In genomic region chr17:55237268-55237667, GRCh38 we compare ENCODE assay signal across 8 cellular contexts. TPM values are rescaled to one million over a fixed set of nuclear protein-coding genes. Genes with fewer than 3 reads are reported as not detected.
DNase-seq lines count a peak whose midpoint lies in the region; ATAC-seq, FAIRE-seq and TF ChIP-seq lines count a peak whose summit lies in the region.
"Had no signal": no experiment of that assay in that cellular context is flagged by ENCODE, and none has a peak within 500 bp of the region (broad histone marks: within the 10 kb centered on the region; RNA-seq: fewer than 3 reads in every experiment).

No MANE protein-coding gene starts in this region.

- H3K9me3 ChIP-seq in esophagus muscularis mucosa (no peaks in the 10 kb centered on the region), smooth muscle cell (replicated peaks; ENCODE audit: low read depth) (no peaks in the 10 kb centered on the region)

- H3F3A ChIP-seq in smooth muscle cell (ENCODE audit: low read depth): peaks cover 5% of the 10 kb centered on the region

- H3K9ac ChIP-seq in smooth muscle cell (ENCODE audit: low read depth): no peak overlapping the region

- no peak for TF ChIP-seq POLR2A in esophagus muscularis mucosa (IDR thresholded peaks at IDR 0.05; ENCODE audit: low read depth)

- peaks cover 14 to 21% (median 20%) of the 10 kb centered on the region in 4 donors for H3K4me1 ChIP-seq in esophagus muscularis mucosa
- H3K4me1 ChIP-seq in smooth muscle cell (ENCODE audit: low read depth): peaks cover 8% of the 10 kb centered on the region

- peak overlapping the region; percentile 90 for H3K4me2 ChIP-seq in smooth muscle cell

- WGBS in esophagus muscularis mucosa: 62% methylated on average over 6 of the region's 6 CpGs
- 66% methylated on average over 6 of the region's 6 CpGs for WGBS in smooth muscle cell (ENCODE audit: low lambda C conversion rate)

- no peak for FAIRE-seq in GM19239 (lab: Jason Lieb, UNC)

- H3K79me2 ChIP-seq in smooth muscle cell (ENCODE audit: low read depth): no peaks in the 10 kb centered on the region

- no peak for TF ChIP-seq EP300 in esophagus muscularis mucosa (IDR thresholded peaks at IDR 0.05)

- TF ChIP-seq CTCF in esophagus muscularis mucosa (IDR thresholded peaks at IDR 0.05): no peak
- no peak for TF ChIP-seq CTCF in smooth muscle cell (IDR thresholded peaks at IDR 0.05; ENCODE audit: borderline replicate concordance, insufficient read depth, poor library complexity, severe bottlenecking)

- H3K27ac ChIP-seq in esophagus muscularis mucosa (replicated peaks in 1 of 4) (peak overlapping the region; percentile 80 to 92 (median 82)), smooth muscle cell (ENCODE audit: low read depth) (no peak overlapping the region)

- ATAC-seq in GM18498 (IDR thresholded peaks at IDR 0.05; ENCODE audit: unreplicated experiment): peak; percentile 40
- no peak for ATAC-seq in HG02763 (IDR thresholded peaks at IDR 0.05; ENCODE audit: unreplicated experiment)

- no peaks in the 10 kb centered on the region for H4K20me1 ChIP-seq in smooth muscle cell (ENCODE audit: low read depth)

- intact Hi-C loops in esophagus muscularis mucosa (cut with DNase I): loop anchor here (5.0 kb wide), 1 partner anchor 110 kb away; no protein-coding TSS in a partner anchor

- no peak overlapping the region for H2AFZ ChIP-seq in smooth muscle cell (ENCODE audit: low read depth)

- H3K36me3 ChIP-seq in esophagus muscularis mucosa (no peaks in the 10 kb centered on the region), smooth muscle cell (ENCODE audit: low read depth) (no peaks in the 10 kb centered on the region)

- peak; percentile 11 for DNase-seq in Jurkat, Clone E6-1 (ENCODE audit: low read depth, low spot score)
- DNase-seq in esophagus muscularis mucosa (ENCODE audit: extremely low spot score): no peak
- DNase-seq in smooth muscle cell (lab: John Stamatoyannopoulos, UW; ENCODE audit: unreplicated experiment): no peak
- DNase-seq in GM19239 (ENCODE audit: insufficient read length, low spot score): no peak
- DNase-seq in NCI-H446 (lab: John Stamatoyannopoulos, UW): no peak
- DNase-seq: head of caudate nucleus had no signal

- H3K27me3 ChIP-seq in esophagus muscularis mucosa: no peaks in the 10 kb centered on the region
- peaks cover 20% of the 10 kb centered on the region for H3K27me3 ChIP-seq in smooth muscle cell (ENCODE audit: low read depth)

- no peak overlapping the region for H3K4me3 ChIP-seq in Jurkat, Clone E6-1 (ENCODE audit: low read length)
- H3K4me3 ChIP-seq in esophagus muscularis mucosa: no peak overlapping the region
- no peak overlapping the region for H3K4me3 ChIP-seq in smooth muscle cell

RNA-seq across cellular contexts. Expression of gene HLF, which starts 27.5 kb away (rescaled TPM):
- 3.0 TPM for polyA plus RNA-seq in Jurkat, Clone E6-1 (2012; ENCODE audit: insufficient read depth, insufficient read length)
- total RNA-seq in esophagus muscularis mucosa (100 to 1,000 TPM; 137 to 176 (median 154) TPM), smooth muscle cell (not detected in 2 replicates)
- polyA plus RNA-seq in smooth muscle cell: 0.19 TPM in 1 of 2 replicates, not detected in the other

Comparison
In these comparisons a context has a peak if more than half of its experiments do, and no peak if none do; other contexts are left out.
1. RNA of gene HLF, which starts 27.5 kb away (total RNA-seq): 137 to 176 TPM in esophagus muscularis mucosa; not detected in smooth muscle cell; every median in the first group is over 100 times any median in the second.